Comparison of ENCODE assay signal across 8 cellular contexts in genomic region chr10:91901784-91902677, GRCh38. TPM values are rescaled to one million over a fixed set of nuclear protein-coding genes. Genes with fewer than 3 reads are reported as not detected.
DNase-seq lines count a peak whose midpoint lies in the region; ATAC-seq and TF ChIP-seq lines count a peak whose summit lies in the region.

No MANE protein-coding gene starts in this region.

- peak overlapping the region; percentile 81 to 92 (median 88) for H3K27ac Mint-ChIP-seq in CD14-positive monocyte
- H3K27ac Mint-ChIP-seq in activated CD4-positive, alpha-beta memory T cell treated with anti-CD3 and anti-CD28 coated beads for 36 hours = peak overlapping the region; percentile 72

- intact Hi-C loops in CD14-positive monocyte (cut with micrococcal nuclease) = no loop called here
- intact Hi-C loops in activated CD4-positive, alpha-beta memory T cell treated with anti-CD3 and anti-CD28 coated beads for 36 hours (cut with micrococcal nuclease) = loop anchor here (1.0 to 10.0 kb wide), 2 partner anchors 105 to 737 kb away; no protein-coding TSS in a partner anchor

- H3K4me3 Mint-ChIP-seq in CD14-positive monocyte = peak overlapping the region in 1 of 2 donors; percentile 15
- H3K4me3 Mint-ChIP-seq in activated CD4-positive, alpha-beta memory T cell treated with anti-CD3 and anti-CD28 coated beads for 36 hours = no peak overlapping the region

- H3K4me3 ChIP-seq in LNCaP clone FGC (ENCODE audit: low read depth, low read length) = no peak overlapping the region
- no peak overlapping the region for H3K4me3 ChIP-seq in fibroblast of mammary gland (ENCODE audit: control insufficient read depth, low read depth, low read length)

- ATAC-seq in GM18873 (IDR thresholded peaks at IDR 0.05; ENCODE audit: low FRiP score, unreplicated experiment) = no peak
- no peak for ATAC-seq in HG02763 (IDR thresholded peaks at IDR 0.05; ENCODE audit: unreplicated experiment)

- peaks cover 3 to 6% of the 10 kb centered on the region in 2 donors for H3K36me3 Mint-ChIP-seq in CD14-positive monocyte
- H3K36me3 Mint-ChIP-seq in activated CD4-positive, alpha-beta memory T cell treated with anti-CD3 and anti-CD28 coated beads for 36 hours = peaks cover 2% of the 10 kb centered on the region

- no peaks in the 10 kb centered on the region for H3K27me3 Mint-ChIP-seq in CD14-positive monocyte (ENCODE audit: low read depth in 3 of 3)
- H3K27me3 Mint-ChIP-seq in activated CD4-positive, alpha-beta memory T cell treated with anti-CD3 and anti-CD28 coated beads for 36 hours = peaks cover 2% of the 10 kb centered on the region

- TF ChIP-seq CTCF in CD14-positive monocyte (IDR thresholded peaks at IDR 0.05) = no peak
- no peak for TF ChIP-seq CTCF in LNCaP clone FGC (IDR thresholded peaks at IDR 0.05; ENCODE audit: control insufficient read depth, extremely low read depth, insufficient read depth)
- TF ChIP-seq CTCF in fibroblast of mammary gland (conservative IDR thresholded peaks at IDR 0.05; ENCODE audit: control insufficient read depth, insufficient read depth, low read depth, low read length) = no peak

- H3K4me1 Mint-ChIP-seq in CD14-positive monocyte = peaks cover 29% of the 10 kb centered on the region
- peaks cover 23% of the 10 kb centered on the region for H3K4me1 Mint-ChIP-seq in activated CD4-positive, alpha-beta memory T cell treated with anti-CD3 and anti-CD28 coated beads for 36 hours (ENCODE audit: low read depth)

- CTCF ChIA-PET in activated CD4-positive, alpha-beta memory T cell treated with anti-CD3 and anti-CD28 coated beads for 36 hours (lab: Charles Lee) = no interaction called here

- POLR2A ChIA-PET in activated CD4-positive, alpha-beta memory T cell treated with anti-CD3 and anti-CD28 coated beads for 36 hours (lab: Charles Lee) = interaction anchor here (0.6 kb wide), 1 partner anchor 53 kb away, joined by 4 read pairs; no protein-coding TSS in a partner anchor

- peaks cover 0 to 2% (median 0%) of the 10 kb centered on the region in 7 donors for H3K9me3 Mint-ChIP-seq in CD14-positive monocyte
- H3K9me3 Mint-ChIP-seq in activated CD4-positive, alpha-beta memory T cell treated with anti-CD3 and anti-CD28 coated beads for 36 hours = no peaks in the 10 kb centered on the region

- DNase-seq in CD14-positive monocyte (ENCODE audit: low spot score) (peak; percentile 83), LNCaP clone FGC (ENCODE audit: low read depth) (peak; percentile 53), fibroblast of mammary gland (ENCODE audit: low read depth) (peak; percentile 97), NCI-H82 treated with DMSO at 0.1 percent for 48 hours (lab: John Stamatoyannopoulos, UW; ENCODE audit: unreplicated experiment) (no peak)
- DNase-seq in activated CD4-positive, alpha-beta memory T cell treated with anti-CD3 and anti-CD28 coated beads for 36 hours = peak; percentile 69
- DNase-seq in stimulated activated CD4-positive, alpha-beta T cell treated with anti-CD3 and anti-CD28 coated beads, Interleukin-15, amount 100 ng/mL, for 24 hours = peak; percentile 76

RNA-seq across cellular contexts. Expression of gene FGFBP3, which starts 7.3 kb away (rescaled TPM):
- under 1 TPM; 0.30 to 0.32 TPM for polyA plus RNA-seq in CD14-positive monocyte
- total RNA-seq in activated CD4-positive, alpha-beta memory T cell treated with anti-CD3 and anti-CD28 coated beads for 36 hours = 1 to 10 TPM; 1.2 to 1.6 TPM

RNA-seq across cellular contexts. Expression of gene BTAF1, which starts 21.5 kb away (rescaled TPM):
- polyA plus RNA-seq in CD14-positive monocyte = 1 to 10 TPM; 3.7 to 5.1 TPM
- 10 to 100 TPM; 49.9 to 50.7 TPM for total RNA-seq in activated CD4-positive, alpha-beta memory T cell treated with anti-CD3 and anti-CD28 coated beads for 36 hours
